29 cellular contexts compared by ENCODE assay signal in the genomic region with DNA sequence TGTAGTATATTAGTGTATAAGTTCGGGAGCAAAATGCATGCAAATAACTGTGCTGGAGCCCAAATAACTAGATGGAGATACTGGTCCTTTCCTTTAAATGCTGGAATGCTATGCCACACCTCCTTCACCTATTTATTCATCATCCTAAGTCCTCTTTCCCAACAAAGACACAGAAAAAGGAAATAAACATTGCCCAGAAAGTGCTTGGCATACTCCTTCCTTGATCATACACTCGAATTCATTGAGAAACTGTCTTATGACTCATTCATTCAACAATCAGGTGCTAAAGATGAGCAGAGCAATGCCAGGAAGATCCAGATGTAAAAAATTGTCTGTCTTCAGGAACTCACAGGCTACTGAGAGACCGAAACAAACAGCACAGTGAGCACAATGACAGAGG.
DNase-seq lines count a peak whose midpoint lies in the region; ATAC-seq, FAIRE-seq and TF ChIP-seq lines count a peak whose summit lies in the region.
"Had no signal": no experiment of that assay in that cellular context is flagged by ENCODE, and none has a peak within 500 bp of the region (broad histone marks: within the 10 kb centered on the region; RNA-seq: fewer than 3 reads in every experiment).

No MANE protein-coding gene starts in this region.

- H2AFZ ChIP-seq in H1 (ENCODE audit: low read length): 0 out of 2 replicates have a peak overlapping the region, but pooled peaks have one; percentile 17
- H2AFZ ChIP-seq: GM23248, PC-9 had no signal

- H3K18ac ChIP-seq in H1 (ENCODE audit: extremely low read depth, low read length): no peak overlapping the region
- H3K18ac ChIP-seq in mesendoderm (ENCODE audit: low read length): no peak overlapping the region

- no peaks in the 10 kb centered on the region for H3K4me1 Mint-ChIP-seq in activated T-helper 1 cell treated with anti-CD3 and anti-CD28 coated beads, Interleukin-12 subunit alpha, Interleukin-12 subunit beta, Interleukin-2, Interleukin-4 antibody, amounts not matched to agents 30 ng/mL and 10 ng/mL and 1 ng/mL, durations not matched to agents 14 hours and 24 hours and 36 hours (ENCODE audit: low read depth)
- H3K4me1 Mint-ChIP-seq: B cell; CD8-positive, alpha-beta memory T cell had no signal

- no peak overlapping the region for H3K4ac ChIP-seq in H1 (replicated peaks; ENCODE audit: insufficient read length, low read depth, low read length)
- H3K4ac ChIP-seq in mesendoderm (ENCODE audit: low read depth, low read length): no peak overlapping the region

- H3K4me1 ChIP-seq in H1 (replicated peaks in 1 of 4; ENCODE audit: control insufficient read depth in 3 of 4, insufficient read depth in 4 of 4, low read length in 3 of 4): no peaks in the 10 kb centered on the region
- no peaks in the 10 kb centered on the region for H3K4me1 ChIP-seq in mesendoderm (ENCODE audit: control insufficient read depth, low read depth, low read length)
- H3K4me1 ChIP-seq: SJSA1 had no signal

- H3K14ac ChIP-seq in H1 (ENCODE audit: insufficient read length): no peak overlapping the region

- ATAC-seq in GM18867 (IDR thresholded peaks at IDR 0.05; ENCODE audit: unreplicated experiment) (no peak), GM21723 (IDR thresholded peaks at IDR 0.05; ENCODE audit: unreplicated experiment) (no peak)

- H4K5ac ChIP-seq in H1 (ENCODE audit: insufficient read length, low read depth, low read length) (no peak overlapping the region), mesendoderm (ENCODE audit: low read length) (no peak overlapping the region)

- H3K27me3 Mint-ChIP-seq in activated T-helper 1 cell treated with anti-CD3 and anti-CD28 coated beads, Interleukin-12 subunit alpha, Interleukin-12 subunit beta, Interleukin-2, Interleukin-4 antibody, amounts not matched to agents 30 ng/mL and 10 ng/mL and 1 ng/mL, durations not matched to agents 14 hours and 24 hours and 36 hours (ENCODE audit: insufficient read depth): no peaks in the 10 kb centered on the region
- H3K27me3 Mint-ChIP-seq: B cell; CD8-positive, alpha-beta memory T cell had no signal

- H3K4me2 ChIP-seq in H1 (ENCODE audit: insufficient read depth in 1 of 2, low read depth in 2 of 2, low read length in 2 of 2): no peak overlapping the region
- H3K4me2 ChIP-seq in mesendoderm (ENCODE audit: low read length): no peak overlapping the region
- H3K4me2 ChIP-seq: PC-9 had no signal

- DNase-seq in DMS53 (lab: John Stamatoyannopoulos, UW) (peak; percentile 21), DMS53 treated with DMSO at 0.1 percent for 48 hours (lab: John Stamatoyannopoulos, UW; ENCODE audit: unreplicated experiment) (no peak), H1 (ENCODE audit: low read depth in 1 of 2, low spot score in 2 of 2) (no peak), mesendoderm (peak; percentile 10)
- DNase-seq in activated T-helper 1 cell treated with anti-CD3 and anti-CD28 coated beads, Interleukin-12 subunit alpha, Interleukin-12 subunit beta, Interleukin-2, Interleukin-4 antibody, amounts not matched to agents 30 ng/mL and 10 ng/mL and 1 ng/mL, durations not matched to agents 14 hours and 24 hours and 36 hours (ENCODE audit: low spot score): no peak
- DNase-seq: Calu3; CD8-positive, alpha-beta memory T cell; GM23248; HCEC 1CT; IMR-90; KG1; MV-4-11; NCI-H1105; NCI-H1436 treated with DMSO at 0.1 percent for 48 hours; NCI-H187 treated with DMSO at 0.1 percent for 48 hours; NCI-H2171 treated with DMSO at 0.1 percent for 48 hours; NCI-H345; NCI-H524 treated with DMSO at 0.1 percent for 48 hours; NCI-H82; NK-92 treated with Interleukin-12 subunit alpha and Interleukin-12 subunit beta, amount 100 ng/mL, for 24 hours; PC-9; Right ventricle myocardium superior had no signal

- TF ChIP-seq EP300 in H1 (IDR thresholded peaks at IDR 0.05; ENCODE audit: borderline replicate concordance in 1 of 2, low read depth in 2 of 2, low read length in 2 of 2): no peak

- no peaks in the 10 kb centered on the region for H3K9me3 ChIP-seq in H1 (ENCODE audit: insufficient read depth in 2 of 2, low read depth in 1 of 2, low read length in 1 of 2)

- H3K4me3 Mint-ChIP-seq in activated T-helper 1 cell treated with anti-CD3 and anti-CD28 coated beads, Interleukin-12 subunit alpha, Interleukin-12 subunit beta, Interleukin-2, Interleukin-4 antibody, amounts not matched to agents 30 ng/mL and 10 ng/mL and 1 ng/mL, durations not matched to agents 14 hours and 24 hours and 36 hours: no peak overlapping the region
- H3K4me3 Mint-ChIP-seq: B cell; CD8-positive, alpha-beta memory T cell had no signal

- H2BK12ac ChIP-seq in H1 (ENCODE audit: low read depth, low read length): no peak overlapping the region

- intact Hi-C loops in activated T-helper 1 cell treated with anti-CD3 and anti-CD28 coated beads, Interleukin-12 subunit alpha, Interleukin-12 subunit beta, Interleukin-2, Interleukin-4 antibody, amounts not matched to agents 30 ng/mL and 10 ng/mL and 1 ng/mL, durations not matched to agents 14 hours and 24 hours and 36 hours (cut with micrococcal nuclease): no loop called here

- H3K27me3 ChIP-seq in H1 (replicated peaks in 1 of 4; ENCODE audit: control insufficient read depth in 3 of 4, extremely low read depth in 1 of 4, insufficient read depth in 3 of 4, low read length in 3 of 4): no peaks in the 10 kb centered on the region
- H3K27me3 ChIP-seq in mesendoderm (ENCODE audit: insufficient read depth, low read length, poor library complexity): no peaks in the 10 kb centered on the region
- H3K27me3 ChIP-seq: SJSA1 had no signal

- 85% methylated on average over 3 of the region's 3 CpGs; no CpG with 5 or more reads in 1 of the 2 experiments for WGBS in H1 (ENCODE audit: extremely low coverage in 1 of 2, insufficient coverage in 1 of 2, insufficient read length in 1 of 2, insufficient replicate concordance in 2 of 2, low coverage in 1 of 2, low lambda C conversion rate in 2 of 2, missing lambda C conversion rate in 1 of 2), 2 experiments
- WGBS in mesendoderm (ENCODE audit: extremely low coverage, insufficient coverage, low lambda C conversion rate): no CpG with 5 or more reads among the region's 3 CpGs

- POLR2A ChIA-PET in H1 (lab: Charles Lee; ENCODE audit: partially characterized antibody): no interaction called here

- no peak overlapping the region for H2BK120ac ChIP-seq in H1 (replicated peaks; ENCODE audit: low read depth, low read length)
- no peak overlapping the region for H2BK120ac ChIP-seq in mesendoderm (ENCODE audit: low read depth, low read length)

- H4K20me1 ChIP-seq in H1 (replicated peaks in 1 of 2; ENCODE audit: control insufficient read depth in 1 of 2, insufficient read depth in 2 of 2, low read length in 2 of 2): no peaks in the 10 kb centered on the region

- TF ChIP-seq POLR2A in H1 (IDR thresholded peaks at IDR 0.05; ENCODE audit: control extremely low read depth in 1 of 2, low read depth in 2 of 2, low read length in 2 of 2): no peak

- no peak for TF ChIP-seq RAD21 in H1 (IDR thresholded peaks at IDR 0.05 in 1 of 2, conservative IDR thresholded peaks at IDR 0.05 in 1 of 2; ENCODE audit: low read depth in 2 of 2, low read length in 2 of 2)

- no peaks in the 10 kb centered on the region for H3K79me2 ChIP-seq in H1 (ENCODE audit: control insufficient read depth in 1 of 2, insufficient read depth in 2 of 2, low read length in 2 of 2)
- no peaks in the 10 kb centered on the region for H3K79me2 ChIP-seq in mesendoderm (ENCODE audit: control insufficient read depth, insufficient read depth, low read length)

- H2BK15ac ChIP-seq in H1 (ENCODE audit: low read length): no peak overlapping the region
- no peak overlapping the region for H2BK15ac ChIP-seq in mesendoderm (replicated peaks; ENCODE audit: low read depth)

- no peaks in the 10 kb centered on the region for H3K9me3 Mint-ChIP-seq in activated T-helper 1 cell treated with anti-CD3 and anti-CD28 coated beads, Interleukin-12 subunit alpha, Interleukin-12 subunit beta, Interleukin-2, Interleukin-4 antibody, amounts not matched to agents 30 ng/mL and 10 ng/mL and 1 ng/mL, durations not matched to agents 14 hours and 24 hours and 36 hours

- H3K27ac ChIP-seq in H1 (ENCODE audit: low read depth, low read length) (no peak overlapping the region), mesendoderm (ENCODE audit: low read depth, low read length) (no peak overlapping the region)
- H3K27ac ChIP-seq: 22Rv1, C4-2B, GM23248, PC-9, SJSA1 had no signal

- no peak overlapping the region for H2BK20ac ChIP-seq in H1 (ENCODE audit: low read length)

- FAIRE-seq in H1 (lab: Jason Lieb, UNC): no peak
- FAIRE-seq: GM18507 had no signal

- no peaks in the 10 kb centered on the region for H3K23me2 ChIP-seq in H1 (ENCODE audit: low read depth, low read length)

- H3K23ac ChIP-seq in H1 (ENCODE audit: insufficient read length): no peak overlapping the region
- peak overlapping the region; percentile 20 for H3K23ac ChIP-seq in mesendoderm (ENCODE audit: low read length)

- no peak overlapping the region for H4K91ac ChIP-seq in H1 (replicated peaks; ENCODE audit: insufficient read length, low read length)

- no peak overlapping the region for H3K27ac Mint-ChIP-seq in activated T-helper 1 cell treated with anti-CD3 and anti-CD28 coated beads, Interleukin-12 subunit alpha, Interleukin-12 subunit beta, Interleukin-2, Interleukin-4 antibody, amounts not matched to agents 30 ng/mL and 10 ng/mL and 1 ng/mL, durations not matched to agents 14 hours and 24 hours and 36 hours
- H3K27ac Mint-ChIP-seq: B cell; CD8-positive, alpha-beta memory T cell had no signal

- H3K9ac ChIP-seq in H1 (replicated peaks in 1 of 4; ENCODE audit: extremely low read depth in 1 of 4, low read depth in 3 of 4, low read length in 3 of 4) (no peak overlapping the region), mesendoderm (ENCODE audit: low read length) (no peak overlapping the region)
- H3K9ac ChIP-seq: GM23248 had no signal

- CTCF ChIA-PET in H1 (lab: Charles Lee; ENCODE audit: partially characterized antibody): no interaction called here

- no peaks in the 10 kb centered on the region for H3K36me3 ChIP-seq in H1 (ENCODE audit: control insufficient read depth in 2 of 4, insufficient read depth in 4 of 4, low read length in 3 of 4)
- H3K36me3 ChIP-seq in mesendoderm (ENCODE audit: control insufficient read depth, insufficient read depth, low read length): no peaks in the 10 kb centered on the region
- H3K36me3 ChIP-seq: SJSA1 had no signal

- H3K4me3 ChIP-seq in H1 (ENCODE audit: extremely low read depth in 1 of 4, insufficient read depth in 2 of 4, low read depth in 3 of 4, low read length in 4 of 4) (no peak overlapping the region), mesendoderm (ENCODE audit: low read length) (no peak overlapping the region)
- H3K4me3 ChIP-seq: GM23248, PC-9, SJSA1 had no signal

- H3K36me3 Mint-ChIP-seq in activated T-helper 1 cell treated with anti-CD3 and anti-CD28 coated beads, Interleukin-12 subunit alpha, Interleukin-12 subunit beta, Interleukin-2, Interleukin-4 antibody, amounts not matched to agents 30 ng/mL and 10 ng/mL and 1 ng/mL, durations not matched to agents 14 hours and 24 hours and 36 hours (ENCODE audit: low read depth): no peaks in the 10 kb centered on the region
- H3K36me3 Mint-ChIP-seq: CD8-positive, alpha-beta memory T cell had no signal

- TF ChIP-seq CTCF in H1 (IDR thresholded peaks at IDR 0.05; ENCODE audit: control extremely low read depth in 1 of 3, insufficient read depth in 1 of 3, low read depth in 1 of 3, low read length in 3 of 3): no peak

- H4K8ac ChIP-seq in H1 (ENCODE audit: extremely low read depth, insufficient read depth, low read length): no peak overlapping the region
- H4K8ac ChIP-seq in mesendoderm (ENCODE audit: low read depth, low read length): no peak overlapping the region

- H2AK5ac ChIP-seq in H1 (ENCODE audit: low read depth, low read length): no peak overlapping the region
- H2AK5ac ChIP-seq in mesendoderm (ENCODE audit: low read length): no peak overlapping the region

- H2BK5ac ChIP-seq in H1 (ENCODE audit: low read depth, low read length) (no peak overlapping the region), mesendoderm (ENCODE audit: low read length) (no peak overlapping the region)

- no peaks in the 10 kb centered on the region for H3K79me1 ChIP-seq in H1 (ENCODE audit: low read depth, low read length)
- H3K79me1 ChIP-seq in mesendoderm (ENCODE audit: low read length): no peaks in the 10 kb centered on the region

- H3K56ac ChIP-seq in H1 (replicated peaks; ENCODE audit: insufficient read length, low read depth, low read length): no peak overlapping the region
- H3K56ac ChIP-seq in mesendoderm (ENCODE audit: low read length): no peak overlapping the region

Comparison
In these comparisons a context has a peak if more than half of its experiments do, and no peak if none do; other contexts are left out.
1. DNase-seq: peak in DMS53 (single experiment) and mesendoderm (single experiment); none in DMS53 treated with DMSO at 0.1 percent for 48 hours (single experiment), H1 (0 of 2) and activated T-helper 1 cell treated with anti-CD3 and anti-CD28 coated beads, Interleukin-12 subunit alpha, Interleukin-12 subunit beta, Interleukin-2, Interleukin-4 antibody, amounts not matched to agents 30 ng/mL and 10 ng/mL and 1 ng/mL, durations not matched to agents 14 hours and 24 hours and 36 hours (single experiment).